ENCODE assay signal across 12 cellular contexts in genomic region chr11:121063728-121064127, GRCh38. TPM values are rescaled to one million over a fixed set of nuclear protein-coding genes. Genes with fewer than 3 reads are reported as not detected.
DNase-seq lines count a peak whose midpoint lies in the region; ATAC-seq and TF ChIP-seq lines count a peak whose summit lies in the region.
"Had no signal": no experiment of that assay in that cellular context is flagged by ENCODE, and none has a peak within 500 bp of the region (broad histone marks: within the 10 kb centered on the region; RNA-seq: fewer than 3 reads in every experiment).

No MANE protein-coding gene starts in this region.

- no peak overlapping the region for H4K8ac ChIP-seq in mesenchymal stem cell (ENCODE audit: low read length)

- H2BK5ac ChIP-seq in mesenchymal stem cell (ENCODE audit: low read depth, low read length, poor library complexity, severe bottlenecking) = no peak overlapping the region

- no peak overlapping the region for H3K9ac ChIP-seq in mesenchymal stem cell (ENCODE audit: low read length)

- intact Hi-C loops in psoas muscle (cut with DNase I) = no loop called here

- no peak overlapping the region for H3K18ac ChIP-seq in mesenchymal stem cell (ENCODE audit: low read depth in 1 of 2, low read length in 2 of 2)

- no peak overlapping the region for H2AK5ac ChIP-seq in mesenchymal stem cell (ENCODE audit: low read length, severe bottlenecking)

- H3K9me3 ChIP-seq in psoas muscle = no peaks in the 10 kb centered on the region
- H3K9me3 ChIP-seq in mesenchymal stem cell (ENCODE audit: control insufficient read depth, low read length) = no peaks in the 10 kb centered on the region

- H3K4me3 ChIP-seq in NB4 (ENCODE audit: low read depth, low read length) = no peak overlapping the region
- no peak overlapping the region for H3K4me3 ChIP-seq in psoas muscle
- no peak overlapping the region for H3K4me3 ChIP-seq in mesenchymal stem cell (ENCODE audit: insufficient read depth in 1 of 2, low read depth in 1 of 2, low read length in 2 of 2)

- H3K27me3 ChIP-seq in psoas muscle (ENCODE audit: insufficient read depth in 3 of 3, low read length in 2 of 3) = no peaks in the 10 kb centered on the region
- H3K27me3 ChIP-seq in mesenchymal stem cell (ENCODE audit: control insufficient read depth in 1 of 2, insufficient read depth in 1 of 2, low read length in 2 of 2) = no peaks in the 10 kb centered on the region

- TF ChIP-seq POLR2A in NB4 (IDR thresholded peaks at IDR 0.05; ENCODE audit: extremely low read depth, insufficient read length) (no peak), erythroblast (IDR thresholded peaks at IDR 0.05; ENCODE audit: low read length) (no peak)

- H3K36me3 ChIP-seq in psoas muscle (ENCODE audit: insufficient read depth in 1 of 2, low read depth in 1 of 2) (peaks cover 0 to 40% of the 10 kb centered on the region in 2 donors), mesenchymal stem cell (ENCODE audit: control insufficient read depth in 1 of 2, insufficient read depth in 2 of 2, low read depth in 1 of 2, low read length in 2 of 2) (peaks cover 2 to 95% of the 10 kb centered on the region in 2 experiments)

- peak; percentile 1 for DNase-seq in DMS 273 (lab: John Stamatoyannopoulos, UW; ENCODE audit: unreplicated experiment)
- DNase-seq in DMS 273 treated with DMSO at 0.1 percent for 48 hours (lab: John Stamatoyannopoulos, UW) = no peak
- DNase-seq in NB4 (ENCODE audit: low read depth) = peak; percentile 7
- DNase-seq in erythroblast (lab: John Stamatoyannopoulos, UW) = peak; percentile 14 to 31
- no peak for DNase-seq in psoas muscle
- no peak for DNase-seq in mesenchymal stem cell
- no peak for DNase-seq in cortex of kidney (lab: John Stamatoyannopoulos, UW)
- DNase-seq: 8988T; stimulated activated CD4-positive, alpha-beta T cell treated with anti-CD3 and anti-CD28 coated beads, Interleukin-15, amount 100 ng/mL, for 24 hours; T-helper 9 cell had no signal

- no peak overlapping the region for H3K27ac ChIP-seq in psoas muscle
- H3K27ac ChIP-seq in mesenchymal stem cell (ENCODE audit: low read length, poor library complexity, severe bottlenecking) = no peak overlapping the region

- H4K91ac ChIP-seq in mesenchymal stem cell (ENCODE audit: low read length) = no peak overlapping the region

- H3K4me2 ChIP-seq in mesenchymal stem cell (ENCODE audit: low read length, poor library complexity, severe bottlenecking) = no peak overlapping the region

- H3K14ac ChIP-seq in mesenchymal stem cell (ENCODE audit: low read length in 2 of 2) = no peak overlapping the region

- TF ChIP-seq CTCF in NB4 (IDR thresholded peaks at IDR 0.05; ENCODE audit: low read depth, low read length) (peak; percentile 11), psoas muscle (IDR thresholded peaks at IDR 0.05) (peak; percentile 22)

- WGBS in psoas muscle, 3 donors = 87 to 91% (median 90%) methylated on average over 2 of the region's 2 CpGs
- WGBS in mesenchymal stem cell = no CpG with 5 or more reads among the region's 2 CpGs

- H3K79me1 ChIP-seq in mesenchymal stem cell (replicated peaks; ENCODE audit: low read length, poor library complexity, severe bottlenecking) = no peaks in the 10 kb centered on the region

- ATAC-seq in psoas muscle = no peak
- no peak for ATAC-seq in HG02852 (IDR thresholded peaks at IDR 0.05; ENCODE audit: unreplicated experiment)
- ATAC-seq: activated T-helper 17 cell treated with anti-CD3 and anti-CD28 coated beads, Interleukin-2, amount 50 U/mL, for 72 hours had no signal

- no peak overlapping the region for H2BK12ac ChIP-seq in mesenchymal stem cell (ENCODE audit: low read length in 2 of 2)

- H2AFZ ChIP-seq in mesenchymal stem cell (ENCODE audit: low read depth, low read length) = no peak overlapping the region

- H3K4ac ChIP-seq in mesenchymal stem cell (ENCODE audit: low read depth in 1 of 2, low read length in 2 of 2) = no peak overlapping the region

- H3K23ac ChIP-seq in mesenchymal stem cell (ENCODE audit: low read length in 2 of 2) = no peak overlapping the region

- H2BK15ac ChIP-seq in mesenchymal stem cell (ENCODE audit: low read depth, poor library complexity, severe bottlenecking) = no peak overlapping the region

- H3K4me1 ChIP-seq in psoas muscle = no peaks in the 10 kb centered on the region
- no peaks in the 10 kb centered on the region for H3K4me1 ChIP-seq in mesenchymal stem cell (ENCODE audit: control insufficient read depth, insufficient read depth, low read depth, low read length)

- no peak overlapping the region for H2BK120ac ChIP-seq in mesenchymal stem cell (ENCODE audit: low read depth, low read length)

RNA-seq across cellular contexts. Expression of gene TECTA, which starts 37.3 kb away (rescaled TPM):
- total RNA-seq in psoas muscle = 1 to 10 TPM in 1 of 4 donors, under 1 TPM in 3; 0.30 to 2.6 (median 0.59) TPM
- under 1 TPM; 0.10 to 0.27 (median 0.23) TPM for polyA plus RNA-seq in psoas muscle
- 0.15 TPM for polyA plus RNA-seq in mesenchymal stem cell (2013, experiment 1 of 2)
- polyA plus RNA-seq in mesenchymal stem cell (2013, experiment 2 of 2) = 0.16 TPM

RNA-seq across cellular contexts. Expression of gene TBCEL, which starts 39.8 kb away (rescaled TPM):
- total RNA-seq in psoas muscle = 10 to 100 TPM in 2 of 4 donors, 1 to 10 TPM in 2; 8.0 to 19.2 (median 12.5) TPM
- polyA plus RNA-seq in psoas muscle = 1 to 10 TPM; 2.9 to 7.0 (median 4.7) TPM
- polyA plus RNA-seq in mesenchymal stem cell (2013, experiment 1 of 2) = 16.2 TPM
- polyA plus RNA-seq in mesenchymal stem cell (2013, experiment 2 of 2) = 16.1 TPM

Comparison
In these comparisons a context has a peak if more than half of its experiments do, and no peak if none do; other contexts are left out.
1. DNase-seq: peak in DMS 273 (single experiment), NB4 (single experiment) and erythroblast (2 of 2); none in DMS 273 treated with DMSO at 0.1 percent for 48 hours (single experiment), psoas muscle (0 of 2), mesenchymal stem cell (single experiment) and cortex of kidney (single experiment).